1 cellular context compared by ENCODE assay signal in genomic region chr11:63888170-63889086, GRCh38.
A peak's percentile ranks its signal among the peaks of the same experiment; 100 is the strongest.
TF ChIP-seq lines count a peak whose summit lies in the region.

No MANE protein-coding gene starts in this region.

TF ChIP-seq in HepG2, 621 proteins besides CTCF, POLR2A, EP300 and RAD21 (continued from another document and continues in another):
- TF ChIP-seq BRF2 (CRISPR knock-in tag; IDR thresholded peaks at IDR 0.05) (no peak; the same call in 1 of the 2 replicates), ZBTB37 (CRISPR knock-in tag; IDR thresholded peaks at IDR 0.05) (0 out of 2 replicates have a peak, but pooled peaks have one; percentile 38), ZNF263 (CRISPR knock-in tag; IDR thresholded peaks at IDR 0.05) (peak; percentile 58), HOXA5 (CRISPR knock-in tag; IDR thresholded peaks at IDR 0.05) (0 out of 2 replicates have a peak, but pooled peaks have one; percentile 45), ELF3 (CRISPR knock-in tag; IDR thresholded peaks at IDR 0.05) (peak; percentile 71), ZNF12 (CRISPR knock-in tag; IDR thresholded peaks at IDR 0.05) (no peak), THAP11 (CRISPR knock-in tag; IDR thresholded peaks at IDR 0.05) (peak; percentile 66), HDAC1 (CRISPR knock-in tag; IDR thresholded peaks at IDR 0.05) (peak; percentile 80), ZNF574 (CRISPR knock-in tag; IDR thresholded peaks at IDR 0.05) (peak; percentile 71), RBFOX2 (IDR thresholded peaks at IDR 0.05; ENCODE audit: low read depth, low read length) (0 out of 2 replicates have a peak, but pooled peaks have one; percentile 29), ZNF776 (CRISPR knock-in tag; IDR thresholded peaks at IDR 0.05) (no peak), FOXO1 (CRISPR knock-in tag; IDR thresholded peaks at IDR 0.05) (no peak; the same call in 1 of the 2 replicates), NFKB2 (CRISPR knock-in tag; IDR thresholded peaks at IDR 0.05; ENCODE audit: borderline replicate concordance) (peak; percentile 57; the same call in 1 of the 2 replicates), SP5 (CRISPR knock-in tag; IDR thresholded peaks at IDR 0.05; ENCODE audit: borderline replicate concordance, low read depth) (peak; percentile 35; the same call in 1 of the 2 replicates), ZFP36L1 (CRISPR knock-in tag; IDR thresholded peaks at IDR 0.05) (peak; percentile 84; the same call in 1 of the 2 replicates), UBTF (CRISPR knock-in tag; IDR thresholded peaks at IDR 0.05) (peak; percentile 82; the same call in 1 of the 2 replicates), TAF1 (CRISPR knock-in tag; IDR thresholded peaks at IDR 0.05) (peak; percentile 32; the same call in 1 of the 2 replicates), ZNF710 (CRISPR knock-in tag; IDR thresholded peaks at IDR 0.05; ENCODE audit: borderline replicate concordance) (peak; percentile 82; the same call in 1 of the 2 replicates), KMT2B (CRISPR knock-in tag; IDR thresholded peaks at IDR 0.05) (peak; percentile 46; the same call in 1 of the 2 replicates), ZNF678 (CRISPR knock-in tag; IDR thresholded peaks at IDR 0.05) (no peak), REL (CRISPR knock-in tag; conservative IDR thresholded peaks at IDR 0.05) (no peak), ZNF644 (CRISPR knock-in tag; IDR thresholded peaks at IDR 0.05; ENCODE audit: low read depth) (no peak), ZNF441 (CRISPR knock-in tag; IDR thresholded peaks at IDR 0.05; ENCODE audit: borderline replicate concordance) (0 out of 2 replicates have a peak, but pooled peaks have one; percentile 35), CREBL2 (CRISPR knock-in tag; IDR thresholded peaks at IDR 0.05; ENCODE audit: borderline replicate concordance) (no peak), MBD4 (IDR thresholded peaks at IDR 0.05; ENCODE audit: borderline replicate concordance, low read length) (no peak), ARNT (IDR thresholded peaks at IDR 0.05) (no peak), ZNF343 (CRISPR knock-in tag; IDR thresholded peaks at IDR 0.05) (no peak), ETV5 (CRISPR knock-in tag; IDR thresholded peaks at IDR 0.05; ENCODE audit: borderline replicate concordance) (peak; percentile 77), ZNF512 (CRISPR knock-in tag; IDR thresholded peaks at IDR 0.05) (0 out of 2 replicates have a peak, but pooled peaks have one; percentile 57)
- TF ChIP-seq, protein P1, sequence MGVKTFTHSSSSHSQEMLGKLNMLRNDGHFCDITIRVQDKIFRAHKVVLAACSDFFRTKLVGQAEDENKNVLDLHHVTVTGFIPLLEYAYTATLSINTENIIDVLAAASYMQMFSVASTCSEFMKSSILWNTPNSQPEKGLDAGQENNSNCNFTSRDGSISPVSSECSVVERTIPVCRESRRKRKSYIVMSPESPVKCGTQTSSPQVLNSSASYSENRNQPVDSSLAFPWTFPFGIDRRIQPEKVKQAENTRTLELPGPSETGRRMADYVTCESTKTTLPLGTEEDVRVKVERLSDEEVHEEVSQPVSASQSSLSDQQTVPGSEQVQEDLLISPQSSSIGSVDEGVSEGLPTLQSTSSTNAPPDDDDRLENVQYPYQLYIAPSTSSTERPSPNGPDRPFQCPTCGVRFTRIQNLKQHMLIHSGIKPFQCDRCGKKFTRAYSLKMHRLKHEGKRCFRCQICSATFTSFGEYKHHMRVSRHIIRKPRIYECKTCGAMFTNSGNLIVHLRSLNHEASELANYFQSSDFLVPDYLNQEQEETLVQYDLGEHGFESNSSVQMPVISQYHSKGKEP (CRISPR knock-in tag; IDR thresholded peaks at IDR 0.05), result no peak
- TF ChIP-seq, protein P2, sequence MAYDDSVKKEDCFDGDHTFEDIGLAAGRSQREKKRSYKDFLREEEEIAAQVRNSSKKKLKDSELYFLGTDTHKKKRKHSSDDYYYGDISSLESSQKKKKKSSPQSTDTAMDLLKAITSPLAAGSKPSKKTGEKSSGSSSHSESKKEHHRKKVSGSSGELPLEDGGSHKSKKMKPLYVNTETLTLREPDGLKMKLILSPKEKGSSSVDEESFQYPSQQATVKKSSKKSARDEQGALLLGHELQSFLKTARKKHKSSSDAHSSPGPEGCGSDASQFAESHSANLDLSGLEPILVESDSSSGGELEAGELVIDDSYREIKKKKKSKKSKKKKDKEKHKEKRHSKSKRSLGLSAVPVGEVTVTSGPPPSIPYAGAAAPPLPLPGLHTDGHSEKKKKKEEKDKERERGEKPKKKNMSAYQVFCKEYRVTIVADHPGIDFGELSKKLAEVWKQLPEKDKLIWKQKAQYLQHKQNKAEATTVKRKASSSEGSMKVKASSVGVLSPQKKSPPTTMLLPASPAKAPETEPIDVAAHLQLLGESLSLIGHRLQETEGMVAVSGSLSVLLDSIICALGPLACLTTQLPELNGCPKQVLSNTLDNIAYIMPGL (CRISPR knock-in tag; IDR thresholded peaks at IDR 0.05; ENCODE audit: borderline replicate concordance in 1 of 2, low read depth in 1 of 2), result peak in 1 of 2 experiments; percentile 54; a peak in 1 of 4 replicates
- TF ChIP-seq, protein P3, sequence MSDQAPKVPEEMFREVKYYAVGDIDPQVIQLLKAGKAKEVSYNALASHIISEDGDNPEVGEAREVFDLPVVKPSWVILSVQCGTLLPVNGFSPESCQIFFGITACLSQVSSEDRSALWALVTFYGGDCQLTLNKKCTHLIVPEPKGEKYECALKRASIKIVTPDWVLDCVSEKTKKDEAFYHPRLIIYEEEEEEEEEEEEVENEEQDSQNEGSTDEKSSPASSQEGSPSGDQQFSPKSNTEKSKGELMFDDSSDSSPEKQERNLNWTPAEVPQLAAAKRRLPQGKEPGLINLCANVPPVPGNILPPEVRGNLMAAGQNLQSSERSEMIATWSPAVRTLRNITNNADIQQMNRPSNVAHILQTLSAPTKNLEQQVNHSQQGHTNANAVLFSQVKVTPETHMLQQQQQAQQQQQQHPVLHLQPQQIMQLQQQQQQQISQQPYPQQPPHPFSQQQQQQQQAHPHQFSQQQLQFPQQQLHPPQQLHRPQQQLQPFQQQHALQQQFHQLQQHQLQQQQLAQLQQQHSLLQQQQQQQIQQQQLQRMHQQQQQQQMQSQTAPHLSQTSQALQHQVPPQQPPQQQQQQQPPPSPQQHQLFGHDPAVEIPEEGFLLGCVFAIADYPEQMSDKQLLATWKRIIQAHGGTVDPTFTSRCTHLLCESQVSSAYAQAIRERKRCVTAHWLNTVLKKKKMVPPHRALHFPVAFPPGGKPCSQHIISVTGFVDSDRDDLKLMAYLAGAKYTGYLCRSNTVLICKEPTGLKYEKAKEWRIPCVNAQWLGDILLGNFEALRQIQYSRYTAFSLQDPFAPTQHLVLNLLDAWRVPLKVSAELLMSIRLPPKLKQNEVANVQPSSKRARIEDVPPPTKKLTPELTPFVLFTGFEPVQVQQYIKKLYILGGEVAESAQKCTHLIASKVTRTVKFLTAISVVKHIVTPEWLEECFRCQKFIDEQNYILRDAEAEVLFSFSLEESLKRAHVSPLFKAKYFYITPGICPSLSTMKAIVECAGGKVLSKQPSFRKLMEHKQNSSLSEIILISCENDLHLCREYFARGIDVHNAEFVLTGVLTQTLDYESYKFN (CRISPR knock-in tag; conservative IDR thresholded peaks at IDR 0.05), result peak; percentile 74
- TF ChIP-seq, protein P4, sequence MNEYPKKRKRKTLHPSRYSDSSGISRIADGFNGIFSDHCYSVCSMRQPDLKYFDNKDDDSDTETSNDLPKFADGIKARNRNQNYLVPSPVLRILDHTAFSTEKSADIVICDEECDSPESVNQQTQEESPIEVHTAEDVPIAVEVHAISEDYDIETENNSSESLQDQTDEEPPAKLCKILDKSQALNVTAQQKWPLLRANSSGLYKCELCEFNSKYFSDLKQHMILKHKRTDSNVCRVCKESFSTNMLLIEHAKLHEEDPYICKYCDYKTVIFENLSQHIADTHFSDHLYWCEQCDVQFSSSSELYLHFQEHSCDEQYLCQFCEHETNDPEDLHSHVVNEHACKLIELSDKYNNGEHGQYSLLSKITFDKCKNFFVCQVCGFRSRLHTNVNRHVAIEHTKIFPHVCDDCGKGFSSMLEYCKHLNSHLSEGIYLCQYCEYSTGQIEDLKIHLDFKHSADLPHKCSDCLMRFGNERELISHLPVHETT (CRISPR knock-in tag; conservative IDR thresholded peaks at IDR 0.05), result 0 out of 2 replicates have a peak, but pooled peaks have one; percentile 66
- TF ChIP-seq, protein P5, sequence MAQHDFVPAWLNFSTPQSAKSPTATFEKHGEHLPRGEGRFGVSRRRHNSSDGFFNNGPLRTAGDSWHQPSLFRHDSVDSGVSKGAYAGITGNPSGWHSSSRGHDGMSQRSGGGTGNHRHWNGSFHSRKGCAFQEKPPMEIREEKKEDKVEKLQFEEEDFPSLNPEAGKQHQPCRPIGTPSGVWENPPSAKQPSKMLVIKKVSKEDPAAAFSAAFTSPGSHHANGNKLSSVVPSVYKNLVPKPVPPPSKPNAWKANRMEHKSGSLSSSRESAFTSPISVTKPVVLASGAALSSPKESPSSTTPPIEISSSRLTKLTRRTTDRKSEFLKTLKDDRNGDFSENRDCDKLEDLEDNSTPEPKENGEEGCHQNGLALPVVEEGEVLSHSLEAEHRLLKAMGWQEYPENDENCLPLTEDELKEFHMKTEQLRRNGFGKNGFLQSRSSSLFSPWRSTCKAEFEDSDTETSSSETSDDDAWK (CRISPR knock-in tag; IDR thresholded peaks at IDR 0.05), result no peak
